In the genomic region with DNA sequence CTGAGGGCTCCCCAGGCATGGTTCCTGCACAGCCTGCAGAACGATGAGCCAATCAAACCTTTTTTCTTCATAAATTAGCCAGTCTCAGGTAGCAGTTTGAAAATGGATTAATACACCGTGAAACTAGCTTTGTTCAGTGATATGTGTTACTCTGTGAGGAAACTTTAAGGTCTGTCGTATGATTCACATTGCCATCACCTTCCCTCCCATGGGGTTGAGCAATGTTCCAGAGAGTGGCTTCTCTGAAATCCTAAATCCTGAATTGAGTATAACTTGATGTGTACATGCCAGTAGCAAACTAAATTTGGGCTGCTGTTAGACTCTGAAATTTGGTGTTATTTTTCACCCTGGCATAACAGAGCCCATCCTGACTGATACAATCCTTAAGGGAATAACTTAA, we compare ENCODE assay signal across 13 cellular contexts.
A peak's percentile ranks its signal among the peaks of the same experiment; 100 is the strongest.
DNase-seq lines count a peak whose midpoint lies in the region; ATAC-seq and TF ChIP-seq lines count a peak whose summit lies in the region.
"Had no signal": no experiment of that assay in that cellular context is flagged by ENCODE, and none has a peak within 500 bp of the region (broad histone marks: within the 10 kb centered on the region; RNA-seq: fewer than 3 reads in every experiment).

No MANE protein-coding gene starts in this region.

- no peaks in the 10 kb centered on the region for H3K9me3 ChIP-seq in PC-3 (ENCODE audit: low read length)
- H3K9me3 ChIP-seq: A549, Caco-2 had no signal

- H3K4me2 ChIP-seq in PC-3 (ENCODE audit: low read length) = no peak overlapping the region
- H3K4me2 ChIP-seq: A549 had no signal

- no peaks in the 10 kb centered on the region for H3K27me3 ChIP-seq in PC-3 (ENCODE audit: low read length)

- H3K4me1 ChIP-seq in PC-3 (ENCODE audit: insufficient read depth, low read length) = no peaks in the 10 kb centered on the region
- H3K4me1 ChIP-seq: A549, Caco-2 had no signal

- H3K4me3 ChIP-seq in PC-3 (ENCODE audit: low read length) = no peak overlapping the region
- H3K4me3 ChIP-seq: A549 had no signal

- H3K9me2 ChIP-seq in PC-3 (replicated peaks; ENCODE audit: low read length) = no peaks in the 10 kb centered on the region

- CTCF ChIA-PET in PC-3 (lab: Charles Lee) = no interaction called here

- H3K27ac ChIP-seq in PC-3 (ENCODE audit: low read length) = no peak overlapping the region
- H3K27ac ChIP-seq: A549 had no signal

- intact Hi-C loops in PC-3 (cut with micrococcal nuclease) = no loop called here

- TF ChIP-seq CTCF in PC-3 (conservative IDR thresholded peaks at IDR 0.05; ENCODE audit: low read depth, low read length) = no peak

- no TSS peak for BruUV-seq in PC-3 (replicated peaks; lab: Mats Ljungman, UMichigan)

- no peak for ATAC-seq in PC-3
- ATAC-seq in GM21390 (IDR thresholded peaks at IDR 0.05; ENCODE audit: unreplicated experiment) = no peak
- ATAC-seq: A549; CD8-positive, alpha-beta T cell had no signal

- H3K9ac ChIP-seq in PC-3 (ENCODE audit: low read length) = no peak overlapping the region

- H4K20me1 ChIP-seq in PC-3 (ENCODE audit: low read length) = no peaks in the 10 kb centered on the region

- H3F3A ChIP-seq in PC-3 (ENCODE audit: low read length, unreplicated experiment) = no peaks in the 10 kb centered on the region

- no peaks in the 10 kb centered on the region for H3K36me3 ChIP-seq in PC-3 (ENCODE audit: low read depth, low read length)

- no peaks in the 10 kb centered on the region for H3K79me2 ChIP-seq in PC-3 (ENCODE audit: low read length)

- H2AFZ ChIP-seq in PC-3 (ENCODE audit: low read length) = no peak overlapping the region

- POLR2A ChIA-PET in PC-3 (lab: Charles Lee; ENCODE audit: unreplicated experiment) = no interaction called here

- DNase-seq in PC-3 (peak; percentile 3), UCSD-AML1 (lab: John Stamatoyannopoulos, UW; ENCODE audit: unreplicated experiment) (peak; percentile 3), kidney tubule cell (ENCODE audit: low spot score) (peak; percentile 20), GF-D8 (lab: John Stamatoyannopoulos, UW) (no peak), GOT3 (lab: John Stamatoyannopoulos, UW) (no peak)
- DNase-seq: Caco-2; CD8-positive, alpha-beta T cell; DND-41; GDM1; HCEC 1CT; HFFc6 had no signal

Comparison
In these comparisons a context has a peak if more than half of its experiments do, and no peak if none do; other contexts are left out.
1. DNase-seq: peak in PC-3 (single experiment), UCSD-AML1 (single experiment) and kidney tubule cell (single experiment); none in GF-D8 (single experiment) and GOT3 (single experiment).